ENCODE assay signal across 17 cellular contexts in genomic region chr2:70921839-70922590, GRCh38. TPM values are rescaled to one million over a fixed set of nuclear protein-coding genes. Genes with fewer than 3 reads are reported as not detected.
DNase-seq lines count a peak whose midpoint lies in the region; ATAC-seq, FAIRE-seq and TF ChIP-seq lines count a peak whose summit lies in the region.
"Had no signal": no experiment of that assay in that cellular context is flagged by ENCODE, and none has a peak within 500 bp of the region (broad histone marks: within the 10 kb centered on the region; RNA-seq: fewer than 3 reads in every experiment).

No MANE protein-coding gene starts in this region.

- no peak overlapping the region for H3K4me3 ChIP-seq in AG10803 (ENCODE audit: low read length)
- H3K4me3 ChIP-seq in astrocyte (ENCODE audit: insufficient read depth, low read depth, low read length), result no peak overlapping the region
- H3K4me3 ChIP-seq in HepG2 (replicated peaks in 1 of 3; ENCODE audit: insufficient read depth in 1 of 3, low read depth in 2 of 3, low read length in 3 of 3), result no peak overlapping the region
- no peak overlapping the region for H3K4me3 ChIP-seq in transverse colon
- H3K4me3 ChIP-seq: esophagus squamous epithelium, MG63, psoas muscle had no signal

- intact Hi-C loops in HepG2 (cut with micrococcal nuclease; ENCODE audit: unreplicated experiment), result loop anchor here (2.0 kb wide), 2 partner anchors 25 to 133 kb away; no protein-coding TSS in a partner anchor
- intact Hi-C loops in transverse colon (cut with DNase I; ENCODE audit: low total_unique reads), result no loop called here

- H3K27ac Mint-ChIP-seq in astrocyte (ENCODE audit: unreplicated experiment), result no peak overlapping the region

- TF ChIP-seq CTCF in AG10803 (conservative IDR thresholded peaks at IDR 0.05; ENCODE audit: low read length) (no peak), astrocyte (IDR thresholded peaks at IDR 0.05; ENCODE audit: insufficient read depth, low read depth, low read length) (no peak), HepG2 (CRISPR knock-in tag; IDR thresholded peaks at IDR 0.05) (no peak), transverse colon (IDR thresholded peaks at IDR 0.05) (no peak)

- ATAC-seq in HepG2 (0 out of 3 replicates have a peak, but pooled peaks have one; percentile 5), HG03460 (IDR thresholded peaks at IDR 0.05; ENCODE audit: unreplicated experiment) (no peak)
- ATAC-seq: psoas muscle had no signal

- TF ChIP-seq POLR2A in HepG2 (IDR thresholded peaks at IDR 0.05; ENCODE audit: insufficient read depth in 1 of 2, low read depth in 2 of 2, low read length in 2 of 2) (no peak), transverse colon (IDR thresholded peaks at IDR 0.05) (no peak)

- no TSS peak for BruUV-seq in HepG2 (replicated peaks; lab: Mats Ljungman, UMichigan)

- H3K9me3 ChIP-seq in astrocyte (ENCODE audit: insufficient read depth, low read depth, low read length) (no peaks in the 10 kb centered on the region), HepG2 (ENCODE audit: low read length) (no peaks in the 10 kb centered on the region), transverse colon (no peaks in the 10 kb centered on the region)
- H3K9me3 ChIP-seq: esophagus squamous epithelium, MG63, psoas muscle had no signal

- TF ChIP-seq RAD21 in HepG2 (CRISPR knock-in tag; IDR thresholded peaks at IDR 0.05), result no peak

- H3K27me3 Mint-ChIP-seq in astrocyte (ENCODE audit: low read depth, unreplicated experiment), result peaks cover 38% of the 10 kb centered on the region

- H3K79me2 ChIP-seq in astrocyte (ENCODE audit: insufficient read depth, low read length) (no peaks in the 10 kb centered on the region), HepG2 (ENCODE audit: insufficient read depth, low read length) (no peaks in the 10 kb centered on the region)

- H3K36me3 Mint-ChIP-seq in astrocyte (ENCODE audit: low read depth, unreplicated experiment), result no peaks in the 10 kb centered on the region

- in situ Hi-C loops in HepG2 (cut with HindIII; ENCODE audit: extremely low pct_ligation_motif_present, low pct_unique_long_range_greater_than_20kb) (loop anchor here (5.0 kb wide), 1 partner anchor 50 kb away; no protein-coding TSS in a partner anchor), transverse colon (cut with MboI; ENCODE audit: low pct_ligation_motif_present in 1 of 4, low pct_unique_long_range_greater_than_20kb in 1 of 4, low sequenced_read_pairs in 3 of 4) (loop anchor here in 1 of 4 donors (10.0 kb wide), 1 partner anchor 57 kb away; no protein-coding TSS in a partner anchor)

- H3K27ac ChIP-seq in astrocyte (ENCODE audit: low read depth, low read length) (no peak overlapping the region), HepG2 (ENCODE audit: extremely low read length, insufficient read depth, low read length) (no peak overlapping the region), transverse colon (no peak overlapping the region), caudate nucleus (ENCODE audit: low read depth, low read length) (no peak overlapping the region)
- H3K27ac ChIP-seq: esophagus squamous epithelium, psoas muscle had no signal

- POLR2A ChIA-PET in HepG2 (lab: Yijun Ruan, JAX), result interaction anchor here (1.1 kb wide), 1 partner anchor 17 kb away, joined by 4 read pairs; no protein-coding TSS in a partner anchor

- no peaks in the 10 kb centered on the region for H4K20me1 ChIP-seq in astrocyte (ENCODE audit: insufficient read depth, low read length)
- H4K20me1 ChIP-seq in HepG2 (ENCODE audit: insufficient read depth, low read length), result no peaks in the 10 kb centered on the region

- H3K4me2 ChIP-seq in astrocyte (ENCODE audit: low read length), result no peak overlapping the region
- H3K4me2 ChIP-seq in HepG2 (ENCODE audit: low read depth, low read length), result peak overlapping the region; percentile 15; the same call in 1 of the 2 replicates

- CTCF ChIA-PET in HepG2 (lab: Yijun Ruan, JAX; ENCODE audit: low intra/inter-chr PET ratio, low total read pairs), result interaction anchor here (0.8 to 7.1 kb wide), 3 partner anchors 25 to 51 kb away, joined by 3 to 124 read pairs (median 5); no protein-coding TSS in a partner anchor

- FAIRE-seq in astrocyte (lab: Jason Lieb, UNC), result no peak
- no peak for FAIRE-seq in HepG2 (lab: Jason Lieb, UNC)
- FAIRE-seq: GM19239, RCC 7860, urothelium cell line had no signal

- H3K9ac ChIP-seq in astrocyte (ENCODE audit: low read length), result no peak overlapping the region
- H3K9ac ChIP-seq in HepG2 (ENCODE audit: insufficient read depth, low read depth, low read length), result no peak overlapping the region

- WGBS in HepG2 (ENCODE audit: low lambda C conversion rate), result 61% methylated on average over 9 of the region's 9 CpGs
- 57 to 74% methylated on average over 7 to 9 of the region's 9 CpGs for WGBS in transverse colon (ENCODE audit: low coverage in 1 of 2), 2 donors

- no peaks in the 10 kb centered on the region for H3K4me1 ChIP-seq in astrocyte (ENCODE audit: insufficient read depth, low read length)
- peaks cover 22% of the 10 kb centered on the region for H3K4me1 ChIP-seq in HepG2 (ENCODE audit: insufficient read depth, low read length)
- no peaks in the 10 kb centered on the region for H3K4me1 ChIP-seq in transverse colon
- H3K4me1 ChIP-seq: esophagus squamous epithelium, psoas muscle had no signal

- DNase-seq in AG10803 (ENCODE audit: low read depth) (peak; percentile 27), HT-29 (ENCODE audit: low spot score) (peak; percentile 19), astrocyte (ENCODE audit: low read depth) (peak; percentile 19), HepG2 (ENCODE audit: low spot score) (peak; percentile 52), hepatic stellate cell (ENCODE audit: low spot score) (no peak), transverse colon (no peak), caudate nucleus (lab: John Stamatoyannopoulos, UW) (no peak)
- DNase-seq: activated naive CD4-positive, alpha-beta T cell treated with anti-CD3 and anti-CD28 coated beads, Interleukin-2, amount 50 U/mL, for 16 hours; cerebellar nuclear complex; DMS153; esophagus squamous epithelium; MG63 had no signal

- H3K4me1 Mint-ChIP-seq in astrocyte (ENCODE audit: low read depth, unreplicated experiment), result peaks cover 10% of the 10 kb centered on the region

- no peak for TF ChIP-seq EP300 in HepG2 (IDR thresholded peaks at IDR 0.05; ENCODE audit: low read depth in 2 of 2, low read length in 2 of 2)
- no peak for TF ChIP-seq EP300 in HepG2 (CRISPR knock-in tag; IDR thresholded peaks at IDR 0.05; ENCODE audit: borderline replicate concordance)
- no peak for TF ChIP-seq EP300 in transverse colon (IDR thresholded peaks at IDR 0.05; ENCODE audit: low read depth)

- H3K36me3 ChIP-seq in astrocyte (ENCODE audit: insufficient read depth, low read length) (no peaks in the 10 kb centered on the region), HepG2 (replicated peaks in 1 of 2; ENCODE audit: control insufficient read depth in 1 of 2, insufficient read depth in 2 of 2, low read length in 2 of 2) (no peaks in the 10 kb centered on the region), transverse colon (no peaks in the 10 kb centered on the region)
- H3K36me3 ChIP-seq: esophagus squamous epithelium, MG63 had no signal

- H3K4me3 Mint-ChIP-seq in astrocyte (ENCODE audit: unreplicated experiment), result no peak overlapping the region

- no peak overlapping the region for H2AFZ ChIP-seq in astrocyte (ENCODE audit: low read depth, low read length)
- no peak overlapping the region for H2AFZ ChIP-seq in HepG2 (ENCODE audit: low read length)

- H3K27me3 ChIP-seq in astrocyte (ENCODE audit: insufficient read depth, low read length) (no peaks in the 10 kb centered on the region), HepG2 (ENCODE audit: control insufficient read depth in 1 of 2, insufficient read depth in 2 of 2, low read length in 2 of 2) (no peaks in the 10 kb centered on the region), transverse colon (peaks cover 23% of the 10 kb centered on the region)
- H3K27me3 ChIP-seq: MG63 had no signal

- H3K9me3 Mint-ChIP-seq in astrocyte (ENCODE audit: unreplicated experiment), result peaks cover 9% of the 10 kb centered on the region

RNA-seq across cellular contexts. Expression of gene ATP6V1B1, which starts 13.7 kb away (rescaled TPM):
- total RNA-seq in HT-29 (2014; rRNA removed; shearing (Covaris generic)), result 32.8 and 43.9 TPM in 2 replicates
- not detected in 2 replicates for total RNA-seq in astrocyte
- 0.58 TPM in 1 of 2 replicates, not detected in the other for total RNA-seq in HepG2 (2016; rRNA removed; fragmentation: Illumina TruSeq; extraction: Trizol)
- not detected in 2 replicates for total RNA-seq in HepG2 (2016; cell fraction: cytosol; rRNA removed; fragmentation: Illumina TruSeq; extraction: Trizol; ENCODE audit: low read depth)
- total RNA-seq in HepG2 (2016; cell fraction: insoluble cytoplasmic fraction; rRNA removed; fragmentation: Illumina TruSeq; extraction: Trizol), result 0.37 and 1.5 TPM in 2 replicates
- total RNA-seq in HepG2 (2016; cell fraction: membrane; rRNA removed; fragmentation: Illumina TruSeq; extraction: Trizol), result not detected in 2 replicates
- total RNA-seq in HepG2 (2016; cell fraction: nucleus; rRNA removed; fragmentation: Illumina TruSeq; extraction: Trizol), result 2.3 and 2.4 TPM in 2 replicates
- 1.6 and 1.8 TPM in 2 replicates for polyA plus RNA-seq in HepG2 (2011; rRNA removed)
- polyA plus RNA-seq in HepG2 (2011; cell fraction: cytosol; rRNA removed), result 0.21 and 0.30 TPM in 2 replicates
- polyA plus RNA-seq in HepG2 (2011; cell fraction: nucleus; rRNA removed), result 24.4 and 25.8 TPM in 2 replicates
- 1.7 and 2.1 TPM in 2 replicates for polyA plus RNA-seq in HepG2 (2012)
- 0.07 and 0.08 TPM in 2 replicates for polyA plus RNA-seq in HepG2 (2016; cell fraction: cytosol; fragmentation: Illumina TruSeq; extraction: Trizol; ENCODE audit: low read depth)
- 0.31 TPM in 1 of 2 replicates, not detected in the other for polyA plus RNA-seq in HepG2 (2016; cell fraction: insoluble cytoplasmic fraction; fragmentation: Illumina TruSeq; extraction: Trizol; ENCODE audit: low read depth)
- polyA plus RNA-seq in HepG2 (2016; cell fraction: membrane; fragmentation: Illumina TruSeq; extraction: Trizol; ENCODE audit: low read depth), result 0.12 TPM in 1 of 2 replicates, not detected in the other
- polyA plus RNA-seq in HepG2 (2016; cell fraction: nucleus; fragmentation: Illumina TruSeq; extraction: Trizol; ENCODE audit: insufficient read depth, low read depth), result 7.8 and 11.0 TPM in 2 replicates
- 0.18 TPM in 1 of 2 replicates, not detected in the other for polyA minus RNA-seq in HepG2 (2011; rRNA and poly(A)+ RNA removed; ENCODE audit: low replicate concordance)
- polyA minus RNA-seq in HepG2 (2011; cell fraction: cytosol; rRNA and poly(A)+ RNA removed), result not detected in 2 replicates
- polyA minus RNA-seq in HepG2 (2011; cell fraction: nucleus; rRNA and poly(A)+ RNA removed), result 1.5 and 3.5 TPM in 2 replicates
- total RNA-seq in transverse colon, result not detected

RNA-seq across cellular contexts. Expression of gene VAX2, which starts 21.6 kb away (rescaled TPM):
- 1.8 and 2.3 TPM in 2 replicates for total RNA-seq in HT-29 (2014; rRNA removed; shearing (Covaris generic))
- 0.26 and 0.48 TPM in 2 replicates for total RNA-seq in astrocyte
- 3.9 and 4.1 TPM in 2 replicates for total RNA-seq in HepG2 (2016; rRNA removed; fragmentation: Illumina TruSeq; extraction: Trizol)
- total RNA-seq in HepG2 (2016; cell fraction: cytosol; rRNA removed; fragmentation: Illumina TruSeq; extraction: Trizol; ENCODE audit: low read depth), result 3.0 and 3.9 TPM in 2 replicates
- total RNA-seq in HepG2 (2016; cell fraction: insoluble cytoplasmic fraction; rRNA removed; fragmentation: Illumina TruSeq; extraction: Trizol), result 3.6 and 4.7 TPM in 2 replicates
- total RNA-seq in HepG2 (2016; cell fraction: membrane; rRNA removed; fragmentation: Illumina TruSeq; extraction: Trizol), result 3.2 and 4.6 TPM in 2 replicates
- total RNA-seq in HepG2 (2016; cell fraction: nucleus; rRNA removed; fragmentation: Illumina TruSeq; extraction: Trizol), result 2.9 and 3.6 TPM in 2 replicates
- 2.1 and 3.0 TPM in 2 replicates for polyA plus RNA-seq in HepG2 (2011; rRNA removed)
- 0.96 and 1.5 TPM in 2 replicates for polyA plus RNA-seq in HepG2 (2011; cell fraction: cytosol; rRNA removed)
- 12.7 and 15.3 TPM in 2 replicates for polyA plus RNA-seq in HepG2 (2011; cell fraction: nucleus; rRNA removed)
- 1.0 and 1.3 TPM in 2 replicates for polyA plus RNA-seq in HepG2 (2012)
- 4.8 and 4.9 TPM in 2 replicates for polyA plus RNA-seq in HepG2 (2016; cell fraction: cytosol; fragmentation: Illumina TruSeq; extraction: Trizol; ENCODE audit: low read depth)
- 4.6 and 5.5 TPM in 2 replicates for polyA plus RNA-seq in HepG2 (2016; cell fraction: insoluble cytoplasmic fraction; fragmentation: Illumina TruSeq; extraction: Trizol; ENCODE audit: low read depth)
- polyA plus RNA-seq in HepG2 (2016; cell fraction: membrane; fragmentation: Illumina TruSeq; extraction: Trizol; ENCODE audit: low read depth), result 4.6 and 5.0 TPM in 2 replicates
- 6.7 and 8.7 TPM in 2 replicates for polyA plus RNA-seq in HepG2 (2016; cell fraction: nucleus; fragmentation: Illumina TruSeq; extraction: Trizol; ENCODE audit: insufficient read depth, low read depth)
- 1.1 TPM in 1 of 2 replicates, not detected in the other for polyA minus RNA-seq in HepG2 (2011; rRNA and poly(A)+ RNA removed; ENCODE audit: low replicate concordance)
- 0.59 and 1.1 TPM in 2 replicates for polyA minus RNA-seq in HepG2 (2011; cell fraction: cytosol; rRNA and poly(A)+ RNA removed)
- polyA minus RNA-seq in HepG2 (2011; cell fraction: nucleus; rRNA and poly(A)+ RNA removed), result 3.0 and 3.3 TPM in 2 replicates
- total RNA-seq in transverse colon, result not detected

RNA-seq across cellular contexts. Expression of gene ANKRD53, which starts 56.4 kb away (rescaled TPM):
- 0.28 TPM in 1 of 2 replicates, not detected in the other for total RNA-seq in HT-29 (2014; rRNA removed; shearing (Covaris generic))
- total RNA-seq in astrocyte (0.94 and 1.1 TPM in 2 replicates), HepG2 (2016; rRNA removed; fragmentation: Illumina TruSeq; extraction: Trizol) (not detected in 2 replicates), transverse colon (1 to 10 TPM in 1 of 4 donors, under 1 TPM in 1, not detected in 2; 0.96 to 1.7 TPM)
- total RNA-seq in HepG2 (2016; cell fraction: cytosol; rRNA removed; fragmentation: Illumina TruSeq; extraction: Trizol; ENCODE audit: low read depth), result not detected in 2 replicates
- 0.09 TPM in 1 of 2 replicates, not detected in the other for total RNA-seq in HepG2 (2016; cell fraction: insoluble cytoplasmic fraction; rRNA removed; fragmentation: Illumina TruSeq; extraction: Trizol)
- not detected in 2 replicates for total RNA-seq in HepG2 (2016; cell fraction: membrane; rRNA removed; fragmentation: Illumina TruSeq; extraction: Trizol)
- 0.66 TPM in 1 of 2 replicates, not detected in the other for total RNA-seq in HepG2 (2016; cell fraction: nucleus; rRNA removed; fragmentation: Illumina TruSeq; extraction: Trizol)
- polyA plus RNA-seq in HepG2 (2011; rRNA removed), result 0.12 and 0.15 TPM in 2 replicates
- polyA plus RNA-seq in HepG2 (2011; cell fraction: cytosol; rRNA removed), result 0.25 TPM in 1 of 2 replicates, not detected in the other
- polyA plus RNA-seq in HepG2 (2011; cell fraction: nucleus; rRNA removed), result 0.14 and 0.62 TPM in 2 replicates
- 0.08 TPM in 1 of 2 replicates, not detected in the other for polyA plus RNA-seq in HepG2 (2012)
- polyA plus RNA-seq in HepG2 (2016; cell fraction: cytosol; fragmentation: Illumina TruSeq; extraction: Trizol; ENCODE audit: low read depth), result 0.08 and 0.27 TPM in 2 replicates
- polyA plus RNA-seq in HepG2 (2016; cell fraction: insoluble cytoplasmic fraction; fragmentation: Illumina TruSeq; extraction: Trizol; ENCODE audit: low read depth), result not detected in 2 replicates
- polyA plus RNA-seq in HepG2 (2016; cell fraction: membrane; fragmentation: Illumina TruSeq; extraction: Trizol; ENCODE audit: low read depth), result 0.20 and 0.53 TPM in 2 replicates
- 0.42 and 0.69 TPM in 2 replicates for polyA plus RNA-seq in HepG2 (2016; cell fraction: nucleus; fragmentation: Illumina TruSeq; extraction: Trizol; ENCODE audit: insufficient read depth, low read depth)
- not detected in 2 replicates for polyA minus RNA-seq in HepG2 (2011; rRNA and poly(A)+ RNA removed; ENCODE audit: low replicate concordance)
- not detected in 2 replicates for polyA minus RNA-seq in HepG2 (2011; cell fraction: cytosol; rRNA and poly(A)+ RNA removed)
- polyA minus RNA-seq in HepG2 (2011; cell fraction: nucleus; rRNA and poly(A)+ RNA removed), result not detected in 2 replicates

Comparison
In these comparisons a context has a peak if more than half of its experiments do, and no peak if none do; other contexts are left out.
1. DNase-seq: peak in AG10803 (single experiment), HT-29 (single experiment), astrocyte (single experiment) and HepG2 (single experiment); none in hepatic stellate cell (single experiment), transverse colon (single experiment) and caudate nucleus (0 of 61).